1 cellular context compared by ENCODE assay signal in the genomic region with DNA sequence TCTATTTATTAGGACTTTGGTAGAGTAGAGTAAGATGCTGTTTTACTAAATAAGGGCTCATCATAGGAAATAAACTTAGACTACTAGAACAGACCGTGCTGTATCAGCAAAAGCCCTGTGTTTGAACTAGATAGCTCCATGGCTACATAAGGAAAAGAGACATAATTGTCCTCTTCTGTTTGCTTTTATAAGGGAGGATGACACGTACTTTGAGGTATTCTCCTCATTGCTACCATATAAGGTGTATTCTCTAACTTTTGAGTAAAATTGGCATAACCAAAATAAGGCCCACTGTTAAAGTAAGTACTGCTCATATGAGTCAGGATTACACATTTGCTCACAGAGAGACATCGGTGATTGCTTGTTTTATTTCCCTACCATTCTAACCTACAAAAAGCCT.
TF ChIP-seq lines count a peak whose summit lies in the region.

No MANE protein-coding gene starts in this region.

TF ChIP-seq in IMR-90, 13 proteins besides CTCF, POLR2A, EP300 and RAD21 (continued from another document):
- TF ChIP-seq, protein P1, sequence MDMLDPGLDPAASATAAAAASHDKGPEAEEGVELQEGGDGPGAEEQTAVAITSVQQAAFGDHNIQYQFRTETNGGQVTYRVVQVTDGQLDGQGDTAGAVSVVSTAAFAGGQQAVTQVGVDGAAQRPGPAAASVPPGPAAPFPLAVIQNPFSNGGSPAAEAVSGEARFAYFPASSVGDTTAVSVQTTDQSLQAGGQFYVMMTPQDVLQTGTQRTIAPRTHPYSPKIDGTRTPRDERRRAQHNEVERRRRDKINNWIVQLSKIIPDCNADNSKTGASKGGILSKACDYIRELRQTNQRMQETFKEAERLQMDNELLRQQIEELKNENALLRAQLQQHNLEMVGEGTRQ (IDR thresholded peaks at IDR 0.05; ENCODE audit: low read depth, low read length): no peak
TF ChIP-seq in IMR-90: peak in this region for 2.
